In the genomic region with DNA sequence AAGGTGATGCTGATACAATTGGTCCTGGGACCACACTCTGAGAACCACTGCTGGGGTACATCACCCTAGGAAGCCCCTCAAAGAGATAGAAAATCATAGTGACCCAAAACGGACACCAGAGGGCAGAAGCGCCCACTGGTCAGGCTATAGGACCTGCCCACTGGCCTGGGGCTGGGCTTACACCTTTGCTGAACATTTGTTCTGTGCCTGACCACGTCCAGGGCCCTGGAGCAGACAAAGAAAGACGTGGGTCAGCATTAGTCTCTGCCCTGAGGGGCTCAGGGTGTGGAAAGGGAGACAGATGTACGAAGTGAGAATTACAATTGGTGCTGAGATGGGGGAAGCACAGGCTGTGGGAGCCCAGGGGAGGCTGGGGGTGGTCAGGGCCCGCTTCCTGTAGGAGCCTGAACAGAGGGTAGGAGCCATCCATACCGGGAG, we compare ENCODE assay signal across 8 cellular contexts. TPM values are rescaled to one million over a fixed set of nuclear protein-coding genes. Genes with fewer than 3 reads are reported as not detected.
DNase-seq lines count a peak whose midpoint lies in the region; ATAC-seq, FAIRE-seq and TF ChIP-seq lines count a peak whose summit lies in the region.

No MANE protein-coding gene starts in this region.

- no peaks in the 10 kb centered on the region for H3K4me1 Mint-ChIP-seq in Calu3 (ENCODE audit: low read depth, unreplicated experiment)

- H3K9me3 ChIP-seq in PC-9 (ENCODE audit: insufficient read depth, low read depth) (no peaks in the 10 kb centered on the region), keratinocyte (ENCODE audit: control insufficient read depth, low read depth, low read length) (no peaks in the 10 kb centered on the region), stomach (no peaks in the 10 kb centered on the region)

- no peaks in the 10 kb centered on the region for H4K20me1 ChIP-seq in PC-9 (ENCODE audit: insufficient read depth)
- no peaks in the 10 kb centered on the region for H4K20me1 ChIP-seq in keratinocyte (ENCODE audit: control insufficient read depth, extremely low read depth, insufficient read depth, low read length)

- H3K27me3 ChIP-seq in PC-9 (ENCODE audit: insufficient read depth, low read depth) (no peaks in the 10 kb centered on the region), keratinocyte (ENCODE audit: control insufficient read depth, extremely low read depth, insufficient read depth, low read length) (no peaks in the 10 kb centered on the region), stomach (peaks cover 0 to 13% (median 0%) of the 10 kb centered on the region in 3 donors)

- TF ChIP-seq CTCF in Calu3 (IDR thresholded peaks at IDR 0.05; ENCODE audit: unreplicated experiment) = peak; percentile 84
- peak; percentile 98 for TF ChIP-seq CTCF in PC-9 (conservative IDR thresholded peaks at IDR 0.05)
- peak; percentile 74 to 85 (median 80) for TF ChIP-seq CTCF in keratinocyte (optimal IDR thresholded peaks at IDR 0.05 in 1 of 3, IDR thresholded peaks at IDR 0.05 in 1 of 3, conservative IDR thresholded peaks at IDR 0.05 in 1 of 3; ENCODE audit: extremely low read depth in 1 of 3, insufficient read depth in 2 of 3, low read length in 3 of 3)
- TF ChIP-seq CTCF in stomach (IDR thresholded peaks at IDR 0.05) = peak in 5 of 7 experiments; percentile 72 to 87 (median 77)

- H3K79me2 ChIP-seq in PC-9 (ENCODE audit: low read depth) (no peaks in the 10 kb centered on the region), keratinocyte (ENCODE audit: control insufficient read depth, insufficient read depth, low read length) (no peaks in the 10 kb centered on the region)

- CTCF ChIA-PET in Calu3 (lab: Charles Lee) = no interaction called here
- CTCF ChIA-PET in HEK293T (lab: Yijun Ruan, JAX) = no interaction called here
- CTCF ChIA-PET in PC-9 (lab: Charles Lee) = no interaction called here

- H3K4me2 ChIP-seq in PC-9 (peak overlapping the region; percentile 14; the same call in 1 of the 2 replicates), keratinocyte (ENCODE audit: control insufficient read depth, extremely low read depth, insufficient read depth, low read depth, low read length) (no peak overlapping the region)

- no peak for FAIRE-seq in keratinocyte (lab: Jason Lieb, UNC)

- no peaks in the 10 kb centered on the region for H3K9me3 Mint-ChIP-seq in Calu3 (ENCODE audit: low read depth, unreplicated experiment)

- no peaks in the 10 kb centered on the region for H3K36me3 Mint-ChIP-seq in Calu3 (ENCODE audit: insufficient read depth, unreplicated experiment)

- H3K4me1 ChIP-seq in PC-9 (replicated peaks; ENCODE audit: insufficient read depth) (no peaks in the 10 kb centered on the region), keratinocyte (ENCODE audit: control insufficient read depth, extremely low read depth, insufficient read depth, low read length) (no peaks in the 10 kb centered on the region), stomach (peaks cover 0 to 10% (median 6%) of the 10 kb centered on the region in 4 donors)

- intact Hi-C loops in Calu3 (cut with micrococcal nuclease; ENCODE audit: unreplicated experiment) = loop anchor here (5.0 kb wide), 2 partner anchors 160 to 320 kb away; no protein-coding TSS in a partner anchor
- intact Hi-C loops in PC-9 (cut with micrococcal nuclease; ENCODE audit: unreplicated experiment) = loop anchor here (1.0 to 5.0 kb wide), 7 partner anchors 159 to 1135 kb away; a partner anchor contains a TSS
- intact Hi-C loops in stomach (cut with DNase I; ENCODE audit: low total_unique reads) = no loop called here

- no peak overlapping the region for H3K4me3 ChIP-seq in PC-9
- H3K4me3 ChIP-seq in keratinocyte (ENCODE audit: control insufficient read depth in 2 of 3, extremely low read depth in 1 of 3, insufficient read depth in 2 of 3, low read depth in 1 of 3, low read length in 3 of 3) = no peak overlapping the region
- H3K4me3 ChIP-seq in stomach = no peak overlapping the region

- H3K4me3 Mint-ChIP-seq in Calu3 (ENCODE audit: low read depth, unreplicated experiment) = no peak overlapping the region

- DNase-seq in Calu3 (peak; percentile 68), HEK293T (ENCODE audit: extremely low spot score) (peak; percentile 83), PC-9 (peak; percentile 61 to 72), caudate nucleus (lab: John Stamatoyannopoulos, UW) (peak in 33 of 61 donors; percentile 10 to 74 (median 34)), keratinocyte (ENCODE audit: low read depth, low spot score) (no peak), stomach (peak; percentile 74)

- POLR2A ChIA-PET in HEK293T (lab: Yijun Ruan, JAX) = interaction anchor here (1.2 kb wide), 1 partner anchor 15 kb away, joined by 4 read pairs; a partner anchor contains a TSS
- POLR2A ChIA-PET in PC-9 (lab: Charles Lee; ENCODE audit: unreplicated experiment) = no interaction called here

- no peaks in the 10 kb centered on the region for H3K9me1 ChIP-seq in keratinocyte (ENCODE audit: control insufficient read depth, extremely low read depth, insufficient read depth, low read length)

- no peaks in the 10 kb centered on the region for H3F3A ChIP-seq in PC-9 (ENCODE audit: insufficient read depth, low read depth)

- H2AFZ ChIP-seq in PC-9 (no peak overlapping the region), keratinocyte (ENCODE audit: control insufficient read depth, low read length) (no peak overlapping the region)

- no peak for ATAC-seq in HG02970 (IDR thresholded peaks at IDR 0.05; ENCODE audit: low FRiP score, unreplicated experiment)
- ATAC-seq in GM18858 (IDR thresholded peaks at IDR 0.05; ENCODE audit: unreplicated experiment) = no peak

- H3K9ac ChIP-seq in keratinocyte (ENCODE audit: control insufficient read depth, extremely low read depth, insufficient read depth, low read length) = no peak overlapping the region

- H3K27ac Mint-ChIP-seq in Calu3 (ENCODE audit: unreplicated experiment) = no peak overlapping the region

- dilution Hi-C loops in keratinocyte (cut with MboI; ENCODE audit: extremely low pct_ligation_motif_present, low sequenced_read_pairs) = no loop called here

- H3K36me3 ChIP-seq in PC-9 (ENCODE audit: low read depth) (no peaks in the 10 kb centered on the region), keratinocyte (ENCODE audit: control insufficient read depth in 2 of 2, extremely low read depth in 1 of 2, insufficient read depth in 2 of 2, low read length in 2 of 2) (no peaks in the 10 kb centered on the region), stomach (no peaks in the 10 kb centered on the region)

- no TSS peak for BruUV-seq in Calu3 (replicated peaks; lab: Mats Ljungman, UMichigan)
- BruUV-seq in PC-9 (replicated peaks; lab: Mats Ljungman, UMichigan) = no TSS peak

- TF ChIP-seq POLR2A in stomach (IDR thresholded peaks at IDR 0.05) = no peak

- WGBS in stomach, 5 donors = 17 to 23% (median 20%) methylated on average over 7 of the region's 7 CpGs

- H3K27me3 Mint-ChIP-seq in Calu3 (ENCODE audit: unreplicated experiment) = peaks cover 35% of the 10 kb centered on the region

- H3K27ac ChIP-seq in PC-9 (no peak overlapping the region), caudate nucleus (ENCODE audit: low read depth, low read length) (no peak overlapping the region), keratinocyte (ENCODE audit: control insufficient read depth, insufficient read depth, low read length) (no peak overlapping the region), stomach (peak overlapping the region in 1 of 5 donors; percentile 16)

- no peak for TF ChIP-seq EP300 in stomach (IDR thresholded peaks at IDR 0.05)

- no peaks in the 10 kb centered on the region for H3K9me2 ChIP-seq in PC-9 (ENCODE audit: insufficient read depth)

TF ChIP-seq in HEK293T, 16 proteins besides CTCF, POLR2A, EP300 and RAD21 (continues in another document):
- TF ChIP-seq NFRKB (IDR thresholded peaks at IDR 0.05) (no peak), SP1 (IDR thresholded peaks at IDR 0.05) (no peak), ARNT (IDR thresholded peaks at IDR 0.05) (no peak), LEF1 (IDR thresholded peaks at IDR 0.05; ENCODE audit: borderline replicate concordance) (no peak), CTBP1 (IDR thresholded peaks at IDR 0.05; ENCODE audit: borderline replicate concordance) (no peak), HDGF (IDR thresholded peaks at IDR 0.05; ENCODE audit: borderline replicate concordance) (no peak), ZNF384 (IDR thresholded peaks at IDR 0.05) (no peak), TARDBP (IDR thresholded peaks at IDR 0.05) (no peak), L3MBTL2 (conservative IDR thresholded peaks at IDR 0.05) (no peak)
- TF ChIP-seq, protein P1, sequence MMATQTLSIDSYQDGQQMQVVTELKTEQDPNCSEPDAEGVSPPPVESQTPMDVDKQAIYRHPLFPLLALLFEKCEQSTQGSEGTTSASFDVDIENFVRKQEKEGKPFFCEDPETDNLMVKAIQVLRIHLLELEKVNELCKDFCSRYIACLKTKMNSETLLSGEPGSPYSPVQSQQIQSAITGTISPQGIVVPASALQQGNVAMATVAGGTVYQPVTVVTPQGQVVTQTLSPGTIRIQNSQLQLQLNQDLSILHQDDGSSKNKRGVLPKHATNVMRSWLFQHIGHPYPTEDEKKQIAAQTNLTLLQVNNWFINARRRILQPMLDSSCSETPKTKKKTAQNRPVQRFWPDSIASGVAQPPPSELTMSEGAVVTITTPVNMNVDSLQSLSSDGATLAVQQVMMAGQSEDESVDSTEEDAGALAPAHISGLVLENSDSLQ (IDR thresholded peaks at IDR 0.05) = no peak

RNA-seq across cellular contexts. Expression of a gene that starts 14.4 kb away (rescaled TPM):
- total RNA-seq in Calu3 (2022) = 58.8 and 80.0 TPM in 2 replicates
- 152 and 180 TPM in 2 replicates for total RNA-seq in PC-9 (2021)
- polyA plus RNA-seq in keratinocyte = 131 to 152 TPM (median 136 TPM) in 3 replicates
- 21.2 TPM for polyA plus RNA-seq in keratinocyte (2011; ENCODE audit: low read depth)
- 55.7 and 96.8 TPM in 2 replicates for polyA plus RNA-seq in keratinocyte (2011; cell fraction: cytosol; rRNA removed)
- polyA plus RNA-seq in keratinocyte (2011; cell fraction: nucleus; rRNA removed) = 222 and 300 TPM in 2 replicates
- polyA plus RNA-seq in keratinocyte (2012; ENCODE audit: low replicate concordance) = 44.1 and 204 TPM in 2 replicates
- polyA minus RNA-seq in keratinocyte = 94.3 to 326 TPM (median 110 TPM) in 3 replicates
- 352 TPM for polyA minus RNA-seq in keratinocyte (2011; cell fraction: cytosol; rRNA and poly(A)+ RNA removed)
- polyA minus RNA-seq in keratinocyte (2011; cell fraction: nucleus; rRNA and poly(A)+ RNA removed) = 249 and 254 TPM in 2 replicates
- total RNA-seq in stomach = 100 to 1,000 TPM in 2 of 5 donors, 10 to 100 TPM in 3; 46.6 to 297 (median 81.0) TPM
- 10 to 100 TPM; 15.4 to 46.0 (median 39.0) TPM for polyA plus RNA-seq in stomach

RNA-seq across cellular contexts. Expression of a gene that starts 21.9 kb away (rescaled TPM):
- total RNA-seq in Calu3 (2022) (7.0 and 7.4 TPM in 2 replicates), PC-9 (2021) (7.9 and 9.9 TPM in 2 replicates), stomach (10 to 100 TPM in 2 of 5 donors, 1 to 10 TPM in 2, under 1 TPM in 1; 0.58 to 57.6 (median 5.9) TPM)
- polyA plus RNA-seq in keratinocyte (2.1 to 4.0 TPM (median 3.1 TPM) in 3 replicates), stomach (1 to 10 TPM; 3.4 to 6.6 (median 3.9) TPM)
- polyA plus RNA-seq in keratinocyte (2011; ENCODE audit: low read depth) = 0.45 TPM
- 1.7 and 2.9 TPM in 2 replicates for polyA plus RNA-seq in keratinocyte (2011; cell fraction: cytosol; rRNA removed)
- polyA plus RNA-seq in keratinocyte (2011; cell fraction: nucleus; rRNA removed) = 9.3 and 14.4 TPM in 2 replicates
- polyA plus RNA-seq in keratinocyte (2012; ENCODE audit: low replicate concordance) = 0.83 and 6.4 TPM in 2 replicates
- 5.0 to 24.4 TPM (median 6.7 TPM) in 3 replicates for polyA minus RNA-seq in keratinocyte
- 8.6 TPM for polyA minus RNA-seq in keratinocyte (2011; cell fraction: cytosol; rRNA and poly(A)+ RNA removed)
- polyA minus RNA-seq in keratinocyte (2011; cell fraction: nucleus; rRNA and poly(A)+ RNA removed) = 9.1 and 13.0 TPM in 2 replicates
